7 cellular contexts compared by ENCODE assay signal in genomic region chr17:3964203-3965122, GRCh38.
DNase-seq lines count a peak whose midpoint lies in the region; ATAC-seq lines count a peak whose summit lies in the region.

Gene ATP2A3 (minus strand): TSS chr17:3964437. CDS start chr17:3964291, 146 bp downstream.

- peaks cover 4% of the 10 kb centered on the region for H3K4me1 ChIP-seq in adipocyte (ENCODE audit: control insufficient read depth, insufficient read depth, low read length)

- peaks cover 42% of the 10 kb centered on the region for H3K27me3 ChIP-seq in adipocyte (replicated peaks; ENCODE audit: control insufficient read depth, insufficient read depth, low read length)

- ATAC-seq in GM18520 (IDR thresholded peaks at IDR 0.05; ENCODE audit: unreplicated experiment) (peak; percentile 34), HG03025 (IDR thresholded peaks at IDR 0.05; ENCODE audit: low FRiP score, unreplicated experiment) (peak; percentile 43)

- H3K9ac ChIP-seq in adipocyte (ENCODE audit: low read length), result no peak within 1 kb of the TSS

- no peaks in the 10 kb centered on the region for H3K36me3 ChIP-seq in adipocyte (ENCODE audit: control insufficient read depth, insufficient read depth, low read length, severe bottlenecking)

- no peaks in the 10 kb centered on the region for H3K9me3 ChIP-seq in adipocyte (ENCODE audit: control insufficient read depth, low read length)

- DNase-seq in T-helper 1 cell (peak; percentile 46 to 72 (median 49)), adipocyte (ENCODE audit: low read depth) (peak; percentile 43), iPS-NIHi7 (ENCODE audit: extremely low spot score) (peak; percentile 46), COR-L47 (lab: John Stamatoyannopoulos, UW) (no peak)
- peak; percentile 64 for DNase-seq in stimulated activated CD4-positive, alpha-beta T cell treated with anti-CD3 and anti-CD28 coated beads, Interleukin-4, amount 100 ng/mL, for 24 hours

- H3K4me3 ChIP-seq in adipocyte (ENCODE audit: low read length), result peak within 1 kb of the TSS; percentile 68
